In the genomic region with DNA sequence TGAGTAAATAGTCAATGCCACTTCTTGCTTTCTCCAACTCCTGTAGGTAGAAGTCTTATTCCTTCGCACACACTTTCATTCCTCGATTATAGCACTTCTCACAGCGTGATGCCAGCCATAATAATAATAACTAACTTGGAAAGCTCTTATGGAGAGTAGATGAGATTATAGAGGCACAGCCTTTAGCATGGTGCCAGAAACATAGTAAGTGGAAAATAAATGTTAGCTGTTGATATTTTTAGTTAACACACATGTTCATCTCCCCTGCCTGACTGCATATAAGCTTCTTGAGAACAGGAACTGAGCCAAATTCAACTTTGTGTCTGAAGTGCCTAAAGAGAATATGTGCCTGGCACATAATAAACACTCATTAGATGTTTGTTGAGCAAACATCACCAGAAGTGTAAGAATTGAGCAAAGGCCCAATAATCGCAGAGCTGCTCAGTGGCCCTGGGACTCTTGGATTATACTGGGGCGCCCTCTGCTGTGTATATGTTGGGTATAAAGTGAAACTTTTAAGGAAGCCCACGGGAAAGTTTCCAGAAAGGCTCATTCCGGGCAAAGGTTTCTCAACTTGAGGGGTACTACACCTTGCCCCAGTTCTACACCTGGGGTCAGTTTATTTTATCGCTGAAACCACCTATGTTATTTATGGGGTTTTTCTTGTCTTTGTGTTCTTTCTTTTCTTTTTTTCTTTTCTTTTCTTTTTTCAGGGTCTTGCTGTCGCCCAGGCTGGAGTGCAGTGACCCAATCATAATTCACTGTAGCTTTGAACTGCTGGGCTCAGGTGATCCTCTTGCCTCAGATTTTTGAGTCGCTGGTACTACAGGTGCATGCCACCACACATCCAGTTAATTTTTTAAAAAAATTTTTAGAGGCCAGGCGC, we compare ENCODE assay signal across 9 cellular contexts. TPM values are rescaled to one million over a fixed set of nuclear protein-coding genes. Genes with fewer than 3 reads are reported as not detected.
DNase-seq lines count a peak whose midpoint lies in the region; ATAC-seq, FAIRE-seq and TF ChIP-seq lines count a peak whose summit lies in the region.
"Had no signal": no experiment of that assay in that cellular context is flagged by ENCODE, and none has a peak within 500 bp of the region (broad histone marks: within the 10 kb centered on the region; RNA-seq: fewer than 3 reads in every experiment).

No MANE protein-coding gene starts in this region.

- DNase-seq in GM13977 (ENCODE audit: low spot score) (peak; percentile 58), NCI-H82 treated with DMSO at 0.1 percent for 48 hours (lab: John Stamatoyannopoulos, UW; ENCODE audit: unreplicated experiment) (peak; percentile 12), H1 (ENCODE audit: low read depth in 1 of 2, low spot score in 2 of 2) (peak in 1 of 2 experiments; percentile 78), mucosa of gallbladder (ENCODE audit: low spot score) (peak; percentile 68)
- peak; percentile 71 for DNase-seq in activated CD8-positive, alpha-beta T cell treated with anti-CD3 and anti-CD28 coated beads, Interleukin-2, amount 10 ng/mL, durations not matched to agents 7 days and 5 days

- H4K91ac ChIP-seq in H1 (replicated peaks; ENCODE audit: insufficient read length, low read length), result no peak overlapping the region

- no peaks in the 10 kb centered on the region for H3K9me3 Mint-ChIP-seq in activated CD8-positive, alpha-beta T cell treated with anti-CD3 and anti-CD28 coated beads, Interleukin-2, amount 10 ng/mL, durations not matched to agents 7 days and 5 days (ENCODE audit: insufficient read depth)
- H3K9me3 Mint-ChIP-seq in stimulated activated memory B cell treated with anti-CD40 and anti-IgM and Interleukin-4, amounts not matched to agents 10 μg/mL and 1 μg/mL and 100 μg/mL, for 72 hours, result no peaks in the 10 kb centered on the region

- no peaks in the 10 kb centered on the region for H3K23me2 ChIP-seq in H1 (ENCODE audit: low read depth, low read length)

- no peaks in the 10 kb centered on the region for H3K36me3 ChIP-seq in H1 (ENCODE audit: control insufficient read depth in 2 of 4, insufficient read depth in 4 of 4, low read length in 3 of 4)

- peaks cover 14% of the 10 kb centered on the region for H3K27me3 Mint-ChIP-seq in activated CD8-positive, alpha-beta T cell treated with anti-CD3 and anti-CD28 coated beads, Interleukin-2, amount 10 ng/mL, durations not matched to agents 7 days and 5 days (ENCODE audit: low read depth)
- peaks cover 25% of the 10 kb centered on the region for H3K27me3 Mint-ChIP-seq in stimulated activated memory B cell treated with anti-CD40 and anti-IgM and Interleukin-4, amounts not matched to agents 10 μg/mL and 1 μg/mL and 100 μg/mL, for 72 hours

- no peak for TF ChIP-seq POLR2A in H1 (IDR thresholded peaks at IDR 0.05; ENCODE audit: control extremely low read depth in 1 of 2, low read depth in 2 of 2, low read length in 2 of 2)

- H2BK20ac ChIP-seq in H1 (ENCODE audit: low read length), result no peak overlapping the region

- H3K4me2 ChIP-seq in H1 (ENCODE audit: insufficient read depth in 1 of 2, low read depth in 2 of 2, low read length in 2 of 2), result no peak overlapping the region

- H3K4me3 Mint-ChIP-seq in activated CD8-positive, alpha-beta T cell treated with anti-CD3 and anti-CD28 coated beads, Interleukin-2, amount 10 ng/mL, durations not matched to agents 7 days and 5 days, result no peak overlapping the region
- no peak overlapping the region for H3K4me3 Mint-ChIP-seq in stimulated activated memory B cell treated with anti-CD40 and anti-IgM and Interleukin-4, amounts not matched to agents 10 μg/mL and 1 μg/mL and 100 μg/mL, for 72 hours

- H4K5ac ChIP-seq in H1 (ENCODE audit: insufficient read length, low read depth, low read length), result no peak overlapping the region

- H2BK120ac ChIP-seq in H1 (replicated peaks; ENCODE audit: low read depth, low read length), result no peak overlapping the region

- H3K36me3 Mint-ChIP-seq in activated CD8-positive, alpha-beta T cell treated with anti-CD3 and anti-CD28 coated beads, Interleukin-2, amount 10 ng/mL, durations not matched to agents 7 days and 5 days (ENCODE audit: low read depth), result no peaks in the 10 kb centered on the region
- H3K36me3 Mint-ChIP-seq in stimulated activated memory B cell treated with anti-CD40 and anti-IgM and Interleukin-4, amounts not matched to agents 10 μg/mL and 1 μg/mL and 100 μg/mL, for 72 hours, result no peaks in the 10 kb centered on the region

- no peak overlapping the region for H3K14ac ChIP-seq in H1 (ENCODE audit: insufficient read length)

- peak; percentile 78 for ATAC-seq in HG03442 (IDR thresholded peaks at IDR 0.05; ENCODE audit: unreplicated experiment)
- peak; percentile 82 for ATAC-seq in activated CD8-positive, alpha-beta T cell treated with anti-CD3 and anti-CD28 coated beads, Interleukin-2, amount 10 ng/mL, durations not matched to agents 7 days and 5 days
- peak; percentile 69 for ATAC-seq in stimulated activated memory B cell treated with anti-CD40 and anti-IgM and Interleukin-4, amounts not matched to agents 10 μg/mL and 1 μg/mL and 100 μg/mL, for 72 hours

- H2AFZ ChIP-seq in H1 (ENCODE audit: low read length), result no peak overlapping the region

- H3K27me3 ChIP-seq in H1 (replicated peaks in 1 of 4; ENCODE audit: control insufficient read depth in 3 of 4, extremely low read depth in 1 of 4, insufficient read depth in 3 of 4, low read length in 3 of 4), result no peaks in the 10 kb centered on the region

- FAIRE-seq in A204.1 (lab: Jason Lieb, UNC) (peak; percentile 89), H1 (lab: Jason Lieb, UNC) (peak; percentile 75)

- H3K4me3 ChIP-seq in H1 (ENCODE audit: extremely low read depth in 1 of 4, insufficient read depth in 2 of 4, low read depth in 3 of 4, low read length in 4 of 4), result no peak overlapping the region
- H3K4me3 ChIP-seq: skin epidermis had no signal

- POLR2A ChIA-PET in activated CD8-positive, alpha-beta T cell treated with anti-CD3 and anti-CD28 coated beads, Interleukin-2, amount 10 ng/mL, durations not matched to agents 7 days and 5 days (lab: Charles Lee), result no interaction called here
- POLR2A ChIA-PET in H1 (lab: Charles Lee; ENCODE audit: partially characterized antibody), result interaction anchor here (1.3 kb wide), 1 partner anchor 123 kb away, joined by 4 read pairs; a partner anchor contains a TSS

- no peak overlapping the region for H3K23ac ChIP-seq in H1 (ENCODE audit: insufficient read length)

- CTCF ChIA-PET in activated CD8-positive, alpha-beta T cell treated with anti-CD3 and anti-CD28 coated beads, Interleukin-2, amount 10 ng/mL, durations not matched to agents 7 days and 5 days (lab: Charles Lee), result interaction anchor here (0.6 to 4.7 kb wide), 19 partner anchors 10 to 232 kb away, joined by 3 to 53 read pairs (median 7); a partner anchor contains a TSS
- CTCF ChIA-PET in H1 (lab: Charles Lee; ENCODE audit: partially characterized antibody), result interaction anchor here (0.6 to 12.9 kb wide), 45 partner anchors 9 to 614 kb away, joined by 3 to 398 read pairs (median 6); a partner anchor contains a TSS

- H3K79me1 ChIP-seq in H1 (ENCODE audit: low read depth, low read length), result no peaks in the 10 kb centered on the region

- H4K8ac ChIP-seq in H1 (ENCODE audit: extremely low read depth, insufficient read depth, low read length), result no peak overlapping the region

- no peaks in the 10 kb centered on the region for H3K4me1 Mint-ChIP-seq in activated CD8-positive, alpha-beta T cell treated with anti-CD3 and anti-CD28 coated beads, Interleukin-2, amount 10 ng/mL, durations not matched to agents 7 days and 5 days (ENCODE audit: low read depth)
- no peaks in the 10 kb centered on the region for H3K4me1 Mint-ChIP-seq in stimulated activated memory B cell treated with anti-CD40 and anti-IgM and Interleukin-4, amounts not matched to agents 10 μg/mL and 1 μg/mL and 100 μg/mL, for 72 hours

- H3K9ac ChIP-seq in H1 (replicated peaks in 1 of 4; ENCODE audit: extremely low read depth in 1 of 4, low read depth in 3 of 4, low read length in 3 of 4), result no peak overlapping the region

- no peak overlapping the region for H2BK5ac ChIP-seq in H1 (ENCODE audit: low read depth, low read length)

- no peak overlapping the region for H3K18ac ChIP-seq in H1 (ENCODE audit: extremely low read depth, low read length)

- no peak overlapping the region for H3K4ac ChIP-seq in H1 (replicated peaks; ENCODE audit: insufficient read length, low read depth, low read length)

- peak; percentile 96 to 99 for TF ChIP-seq RAD21 in H1 (IDR thresholded peaks at IDR 0.05 in 1 of 2, conservative IDR thresholded peaks at IDR 0.05 in 1 of 2; ENCODE audit: low read depth in 2 of 2, low read length in 2 of 2)

- no peak overlapping the region for H3K56ac ChIP-seq in H1 (replicated peaks; ENCODE audit: insufficient read length, low read depth, low read length)

- H3K27ac Mint-ChIP-seq in activated CD8-positive, alpha-beta T cell treated with anti-CD3 and anti-CD28 coated beads, Interleukin-2, amount 10 ng/mL, durations not matched to agents 7 days and 5 days, result no peak overlapping the region
- no peak overlapping the region for H3K27ac Mint-ChIP-seq in stimulated activated memory B cell treated with anti-CD40 and anti-IgM and Interleukin-4, amounts not matched to agents 10 μg/mL and 1 μg/mL and 100 μg/mL, for 72 hours

- no peaks in the 10 kb centered on the region for H3K9me3 ChIP-seq in H1 (ENCODE audit: insufficient read depth in 2 of 2, low read depth in 1 of 2, low read length in 1 of 2)

- H2AK5ac ChIP-seq in H1 (ENCODE audit: low read depth, low read length), result no peak overlapping the region

- in situ Hi-C loops in GM13977 (cut with MboI; ENCODE audit: low pct_unique_long_range_greater_than_20kb, low sequenced_read_pairs, unreplicated experiment), result loop anchor here (10.0 kb wide), 1 partner anchor 115 kb away; no protein-coding TSS in a partner anchor

- no peak for TF ChIP-seq EP300 in H1 (IDR thresholded peaks at IDR 0.05; ENCODE audit: borderline replicate concordance in 1 of 2, low read depth in 2 of 2, low read length in 2 of 2)

- H3K4me1 ChIP-seq in H1 (replicated peaks in 1 of 4; ENCODE audit: control insufficient read depth in 3 of 4, insufficient read depth in 4 of 4, low read length in 3 of 4), result no peaks in the 10 kb centered on the region

- no peak overlapping the region for H3K27ac ChIP-seq in H1 (ENCODE audit: low read depth, low read length)
- H3K27ac ChIP-seq: skin epidermis had no signal

- WGBS in H1 (ENCODE audit: extremely low coverage in 1 of 2, insufficient coverage in 1 of 2, insufficient read length in 1 of 2, insufficient replicate concordance in 2 of 2, low coverage in 1 of 2, low lambda C conversion rate in 2 of 2, missing lambda C conversion rate in 1 of 2), 2 experiments, result 68% methylated on average over 11 of the region's 11 CpGs; no CpG with 5 or more reads in 1 of the 2 experiments

- no peak overlapping the region for H2BK15ac ChIP-seq in H1 (ENCODE audit: low read length)

- H3K79me2 ChIP-seq in H1 (ENCODE audit: control insufficient read depth in 1 of 2, insufficient read depth in 2 of 2, low read length in 2 of 2), result no peaks in the 10 kb centered on the region

- no peaks in the 10 kb centered on the region for H4K20me1 ChIP-seq in H1 (replicated peaks in 1 of 2; ENCODE audit: control insufficient read depth in 1 of 2, insufficient read depth in 2 of 2, low read length in 2 of 2)

- TF ChIP-seq CTCF in GM13977 (IDR thresholded peaks at IDR 0.05; ENCODE audit: extremely low read depth, insufficient read depth, missing control alignments) (peak; percentile 67), H1 (IDR thresholded peaks at IDR 0.05; ENCODE audit: control extremely low read depth in 1 of 3, insufficient read depth in 1 of 3, low read depth in 1 of 3, low read length in 3 of 3) (peak; percentile 17 to 94 (median 67))

- H2BK12ac ChIP-seq in H1 (ENCODE audit: low read depth, low read length), result no peak overlapping the region

RNA-seq across cellular contexts. Expression of a gene that starts 22.3 kb away (rescaled TPM):
- not detected for total RNA-seq in activated CD8-positive, alpha-beta T cell treated with anti-CD3 and anti-CD28 coated beads, Interleukin-2, amount 10 ng/mL, durations not matched to agents 7 days and 5 days
- total RNA-seq in H1 (2021; fragmentation: NEBNext Ultra II Directional; extraction: Animal tissue kit (Norgen Biotek cat#: 25700)), result not detected in 2 replicates
- not detected in 2 replicates for polyA plus RNA-seq in H1 (2011; rRNA removed)
- polyA plus RNA-seq in H1 (2011; cell fraction: cytosol; rRNA removed), result not detected
- polyA plus RNA-seq in H1 (2011; cell fraction: nucleus; rRNA removed), result not detected
- not detected in 4 replicates for polyA plus RNA-seq in H1 (2012, experiment 1 of 2)
- not detected for polyA plus RNA-seq in H1 (2012, experiment 2 of 2)
- not detected for polyA plus RNA-seq in H1 (2013, experiment 1 of 2)
- polyA plus RNA-seq in H1 (2013, experiment 2 of 2), result not detected
- not detected in 2 replicates for polyA minus RNA-seq in H1 (2011; rRNA and poly(A)+ RNA removed)
- polyA minus RNA-seq in H1 (2011; cell fraction: cytosol; rRNA and poly(A)+ RNA removed), result not detected
- polyA minus RNA-seq in H1 (2011; cell fraction: nucleus; rRNA and poly(A)+ RNA removed), result not detected
- not detected for total RNA-seq in mucosa of gallbladder
